In genomic region chr2:161138429-161138828, GRCh38 we compare ENCODE assay signal across 9 cellular contexts. TPM values are rescaled to one million over a fixed set of nuclear protein-coding genes. Genes with fewer than 3 reads are reported as not detected.
DNase-seq lines count a peak whose midpoint lies in the region; ATAC-seq lines count a peak whose summit lies in the region.
"Had no signal": no experiment of that assay in that cellular context is flagged by ENCODE, and none has a peak within 500 bp of the region (broad histone marks: within the 10 kb centered on the region; RNA-seq: fewer than 3 reads in every experiment).

No MANE protein-coding gene starts in this region.

- no peaks in the 10 kb centered on the region for H3K9me3 ChIP-seq in CD8-positive, alpha-beta memory T cell (ENCODE audit: low read length)
- H3K9me3 ChIP-seq in muscle layer of duodenum (ENCODE audit: control insufficient read depth in 1 of 2, low read length in 2 of 2), result no peaks in the 10 kb centered on the region

- H3K36me3 Mint-ChIP-seq in CD8-positive, alpha-beta memory T cell, result peaks cover 0 to 12% (median 1%) of the 10 kb centered on the region in 3 donors
- peaks cover 17% of the 10 kb centered on the region for H3K36me3 Mint-ChIP-seq in activated CD8-positive, alpha-beta T cell treated with anti-CD3 and anti-CD28 coated beads, Interleukin-2, amount 10 ng/mL, durations not matched to agents 7 days and 5 days (ENCODE audit: low read depth)

- H3K4me3 Mint-ChIP-seq in CD8-positive, alpha-beta memory T cell, result peak overlapping the region; percentile 88 to 99 (median 89)
- peak overlapping the region; percentile 78 for H3K4me3 Mint-ChIP-seq in activated CD8-positive, alpha-beta T cell treated with anti-CD3 and anti-CD28 coated beads, Interleukin-2, amount 10 ng/mL, durations not matched to agents 7 days and 5 days

- peak overlapping the region; percentile 85 to 98 (median 97) for H3K27ac Mint-ChIP-seq in CD8-positive, alpha-beta memory T cell
- peak overlapping the region; percentile 72 for H3K27ac Mint-ChIP-seq in activated CD8-positive, alpha-beta T cell treated with anti-CD3 and anti-CD28 coated beads, Interleukin-2, amount 10 ng/mL, durations not matched to agents 7 days and 5 days

- H3K9me3 Mint-ChIP-seq in CD8-positive, alpha-beta memory T cell, result no peaks in the 10 kb centered on the region
- H3K9me3 Mint-ChIP-seq in activated CD8-positive, alpha-beta T cell treated with anti-CD3 and anti-CD28 coated beads, Interleukin-2, amount 10 ng/mL, durations not matched to agents 7 days and 5 days (ENCODE audit: insufficient read depth), result no peaks in the 10 kb centered on the region

- H3K4me3 ChIP-seq in CD8-positive, alpha-beta memory T cell (ENCODE audit: low read length), result peak overlapping the region; percentile 44
- H3K4me3 ChIP-seq in muscle layer of duodenum (ENCODE audit: low read depth in 1 of 2, low read length in 2 of 2), result peak overlapping the region; percentile 36 to 48

- CTCF ChIA-PET in CD8-positive, alpha-beta memory T cell (lab: Charles Lee), result interaction anchor here (0.6 to 2.2 kb wide), 4 partner anchors 15 to 1354 kb away, joined by 3 to 6 read pairs (median 4); no protein-coding TSS in a partner anchor
- CTCF ChIA-PET in activated CD8-positive, alpha-beta T cell treated with anti-CD3 and anti-CD28 coated beads, Interleukin-2, amount 10 ng/mL, durations not matched to agents 7 days and 5 days (lab: Charles Lee), result interaction anchor here (0.8 to 3.7 kb wide), 5 partner anchors 11 to 85 kb away, joined by 3 to 19 read pairs (median 3); no protein-coding TSS in a partner anchor

- H3K27me3 ChIP-seq in CD8-positive, alpha-beta memory T cell (ENCODE audit: insufficient read depth, low read length, poor library complexity, severe bottlenecking), result no peaks in the 10 kb centered on the region
- no peaks in the 10 kb centered on the region for H3K27me3 ChIP-seq in muscle layer of duodenum (ENCODE audit: low read depth, low read length)

- H3K4me1 ChIP-seq in CD8-positive, alpha-beta memory T cell (ENCODE audit: insufficient read depth, low read length), result peaks cover 38% of the 10 kb centered on the region
- peaks cover 9 to 20% of the 10 kb centered on the region in 2 donors for H3K4me1 ChIP-seq in muscle layer of duodenum (ENCODE audit: control insufficient read depth in 1 of 2, insufficient read depth in 2 of 2, low read length in 2 of 2)

- H3K36me3 ChIP-seq in CD8-positive, alpha-beta memory T cell (ENCODE audit: insufficient read depth, low read length), result no peaks in the 10 kb centered on the region
- H3K36me3 ChIP-seq in muscle layer of duodenum (ENCODE audit: control insufficient read depth in 1 of 2, insufficient read depth in 2 of 2, low read length in 2 of 2), result no peaks in the 10 kb centered on the region

- H3K4me1 Mint-ChIP-seq in CD8-positive, alpha-beta memory T cell, result peaks cover 68 to 78% (median 71%) of the 10 kb centered on the region in 3 donors
- peaks cover 59% of the 10 kb centered on the region for H3K4me1 Mint-ChIP-seq in activated CD8-positive, alpha-beta T cell treated with anti-CD3 and anti-CD28 coated beads, Interleukin-2, amount 10 ng/mL, durations not matched to agents 7 days and 5 days (ENCODE audit: low read depth)

- H3K27ac ChIP-seq in CD8-positive, alpha-beta memory T cell (ENCODE audit: low read depth, low read length), result peak overlapping the region; percentile 29
- peak overlapping the region; percentile 13 for H3K27ac ChIP-seq in muscle layer of duodenum (ENCODE audit: low read length)

- POLR2A ChIA-PET in CD8-positive, alpha-beta memory T cell (lab: Charles Lee), result no interaction called here
- POLR2A ChIA-PET in activated CD8-positive, alpha-beta T cell treated with anti-CD3 and anti-CD28 coated beads, Interleukin-2, amount 10 ng/mL, durations not matched to agents 7 days and 5 days (lab: Charles Lee), result interaction anchor here (1.0 to 1.6 kb wide), 3 partner anchors 23 to 31 kb away, joined by 4 to 9 read pairs (median 7); partner anchors contain the start of gene TANK

- DNase-seq in CD8-positive, alpha-beta memory T cell, result peak in 3 of 5 donors; percentile 17 to 60 (median 24)
- DNase-seq in activated CD8-positive, alpha-beta T cell treated with anti-CD3 and anti-CD28 coated beads, Interleukin-2, amount 10 ng/mL, durations not matched to agents 7 days and 5 days, result peak; percentile 28
- no peak for DNase-seq in UCSD-AML1 (lab: John Stamatoyannopoulos, UW; ENCODE audit: unreplicated experiment)
- no peak for DNase-seq in stimulated activated CD4-positive, alpha-beta T cell treated with anti-CD3 and anti-CD28 coated beads, Interleukin-1b, Interleukin-23, amount 100 ng/mL, for 48 hours
- DNase-seq in KBM-7, result no peak
- DNase-seq: GOT3 had no signal

- peak; percentile 22 for ATAC-seq in GM21723 (IDR thresholded peaks at IDR 0.05; ENCODE audit: unreplicated experiment)
- peak; percentile 50 for ATAC-seq in activated CD8-positive, alpha-beta T cell treated with anti-CD3 and anti-CD28 coated beads, Interleukin-2, amount 10 ng/mL, durations not matched to agents 7 days and 5 days
- ATAC-seq in HG02884 (IDR thresholded peaks at IDR 0.05; ENCODE audit: unreplicated experiment), result no peak

- no peaks in the 10 kb centered on the region for H3K27me3 Mint-ChIP-seq in CD8-positive, alpha-beta memory T cell
- H3K27me3 Mint-ChIP-seq in activated CD8-positive, alpha-beta T cell treated with anti-CD3 and anti-CD28 coated beads, Interleukin-2, amount 10 ng/mL, durations not matched to agents 7 days and 5 days (ENCODE audit: low read depth), result no peaks in the 10 kb centered on the region

- in situ Hi-C loops in KBM-7 (cut with MboI; ENCODE audit: low pct_unique_long_range_greater_than_20kb, low sequenced_read_pairs), result no loop called here

RNA-seq across cellular contexts. Expression of gene TANK, which starts 21.8 kb away (rescaled TPM):
- total RNA-seq in CD8-positive, alpha-beta memory T cell, result 10 to 100 TPM; 75.5 to 81.7 TPM
- 70.8 TPM for polyA plus RNA-seq in CD8-positive, alpha-beta memory T cell
- 10 to 100 TPM; 68.2 to 71.6 TPM for total RNA-seq in activated CD8-positive, alpha-beta T cell treated with anti-CD3 and anti-CD28 coated beads, Interleukin-2, amount 10 ng/mL, durations not matched to agents 7 days and 5 days

Comparison
In these comparisons a context has a peak if more than half of its experiments do, and no peak if none do; other contexts are left out.
1. DNase-seq: peak in CD8-positive, alpha-beta memory T cell (3 of 5) and activated CD8-positive, alpha-beta T cell treated with anti-CD3 and anti-CD28 coated beads, Interleukin-2, amount 10 ng/mL, durations not matched to agents 7 days and 5 days (single experiment); none in UCSD-AML1 (single experiment), stimulated activated CD4-positive, alpha-beta T cell treated with anti-CD3 and anti-CD28 coated beads, Interleukin-1b, Interleukin-23, amount 100 ng/mL, for 48 hours (single experiment) and KBM-7 (single experiment).